Comparison of ENCODE assay signal across 8 cellular contexts in the genomic region with DNA sequence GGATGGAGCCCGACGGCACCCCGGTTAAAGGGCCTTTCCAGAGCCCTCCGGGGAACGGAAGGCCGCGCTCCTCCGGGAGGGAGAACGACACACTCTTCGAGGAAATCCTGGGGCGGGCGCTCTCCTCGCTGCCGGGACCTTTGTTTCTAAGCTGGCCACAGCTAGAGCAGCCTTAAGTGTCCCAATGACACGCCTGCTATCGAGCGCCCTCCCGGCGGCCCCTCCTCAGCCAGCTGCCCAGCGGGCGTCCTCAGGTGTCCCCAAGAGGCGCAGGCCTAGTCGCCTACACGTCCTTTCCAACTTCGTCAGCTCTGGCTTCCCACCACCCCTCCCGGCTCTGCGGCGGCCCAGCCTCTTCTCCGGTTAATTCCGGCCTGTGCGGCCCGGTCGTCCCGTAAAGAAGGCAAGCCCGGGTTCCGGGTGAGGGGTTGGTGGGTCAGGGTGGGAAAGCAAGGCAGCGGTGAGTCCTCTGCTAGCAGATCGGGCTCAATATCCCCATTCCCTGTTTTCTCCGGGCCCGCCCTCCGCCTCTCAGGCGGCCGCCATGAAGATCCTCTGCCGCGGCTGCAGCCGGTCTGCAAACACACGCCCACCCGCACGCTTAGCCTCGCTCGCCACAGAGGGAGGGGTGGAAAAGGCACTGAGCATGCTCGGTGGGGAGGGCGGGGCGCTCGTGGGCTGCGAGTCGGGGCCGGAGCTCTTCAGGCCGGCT. TPM values are rescaled to one million over a fixed set of nuclear protein-coding genes. Genes with fewer than 3 reads are reported as not detected.
DNase-seq lines count a peak whose midpoint lies in the region; ATAC-seq and TF ChIP-seq lines count a peak whose summit lies in the region.

No MANE protein-coding gene starts in this region.

- no peaks in the 10 kb centered on the region for H3K27me3 Mint-ChIP-seq in CD14-positive monocyte (ENCODE audit: low read depth in 3 of 3)
- H3K27me3 Mint-ChIP-seq in dendritic cell treated with granulocyte-macrophage colony-stimulating factor and Interleukin-4, amounts not matched to agents 40 ng/mL and 50 ng/mL, for 4 days, result no peaks in the 10 kb centered on the region

- peaks cover 2 to 3% of the 10 kb centered on the region in 2 donors for H3K36me3 Mint-ChIP-seq in CD14-positive monocyte
- H3K36me3 Mint-ChIP-seq in dendritic cell treated with granulocyte-macrophage colony-stimulating factor and Interleukin-4, amounts not matched to agents 40 ng/mL and 50 ng/mL, for 4 days (ENCODE audit: low read depth), result peaks cover 27% of the 10 kb centered on the region

- TF ChIP-seq POLR2A in right lobe of liver (IDR thresholded peaks at IDR 0.05), result peak; percentile 97

- DNase-seq in CD14-positive monocyte (ENCODE audit: low spot score) (peak; percentile 81), NCI-H524 treated with DMSO at 0.1 percent for 48 hours (lab: John Stamatoyannopoulos, UW) (peak; percentile 58), right lobe of liver (peak; percentile 97 to 98 (median 98))
- peak; percentile 84 for DNase-seq in activated CD4-positive, alpha-beta T cell treated with anti-CD3 and anti-CD28 coated beads, Interleukin-2, amount 50 U/mL, for 1 hour
- peak; percentile 95 for DNase-seq in stimulated activated CD4-positive, alpha-beta T cell treated with anti-CD3 and anti-CD28 coated beads, Interleukin-4, amount 100 ng/mL, for 1 hour

- TF ChIP-seq CTCF in CD14-positive monocyte (IDR thresholded peaks at IDR 0.05) (no peak), right lobe of liver (IDR thresholded peaks at IDR 0.05) (no peak)

- H3K4me3 Mint-ChIP-seq in CD14-positive monocyte, result peak overlapping the region; percentile 89 to 93
- H3K4me3 Mint-ChIP-seq in dendritic cell treated with granulocyte-macrophage colony-stimulating factor and Interleukin-4, amounts not matched to agents 40 ng/mL and 50 ng/mL, for 4 days, result peak overlapping the region; percentile 88

- H3K9me3 Mint-ChIP-seq in CD14-positive monocyte, result no peaks in the 10 kb centered on the region
- H3K9me3 Mint-ChIP-seq in dendritic cell treated with granulocyte-macrophage colony-stimulating factor and Interleukin-4, amounts not matched to agents 40 ng/mL and 50 ng/mL, for 4 days, result no peaks in the 10 kb centered on the region

- H3K9me3 ChIP-seq in right lobe of liver, result no peaks in the 10 kb centered on the region

- peak overlapping the region; percentile 63 to 87 (median 80) for H3K4me3 ChIP-seq in right lobe of liver

- H3K27me3 ChIP-seq in right lobe of liver, result no peaks in the 10 kb centered on the region

- H3K4me1 ChIP-seq in right lobe of liver, result peaks cover 0 to 20% (median 0%) of the 10 kb centered on the region in 4 donors

- no peaks in the 10 kb centered on the region for H3K36me3 ChIP-seq in right lobe of liver

- H3K27ac Mint-ChIP-seq in CD14-positive monocyte, result peak overlapping the region; percentile 85 to 93 (median 89)
- peak overlapping the region; percentile 98 for H3K27ac Mint-ChIP-seq in dendritic cell treated with granulocyte-macrophage colony-stimulating factor and Interleukin-4, amounts not matched to agents 40 ng/mL and 50 ng/mL, for 4 days

- 0% methylated on average over 1 of the region's 59 CpGs for WGBS in right lobe of liver (ENCODE audit: insufficient coverage, low coverage, low lambda C conversion rate, missing lambda C conversion rate)

- peaks cover 23% of the 10 kb centered on the region for H3K4me1 Mint-ChIP-seq in CD14-positive monocyte
- H3K4me1 Mint-ChIP-seq in dendritic cell treated with granulocyte-macrophage colony-stimulating factor and Interleukin-4, amounts not matched to agents 40 ng/mL and 50 ng/mL, for 4 days (ENCODE audit: low read depth), result peaks cover 52% of the 10 kb centered on the region

- ATAC-seq in GM19324 (IDR thresholded peaks at IDR 0.05; ENCODE audit: low FRiP score, unreplicated experiment), result peak; percentile 87
- peak; percentile 92 for ATAC-seq in HG03457 (IDR thresholded peaks at IDR 0.05; ENCODE audit: unreplicated experiment)
- peak; percentile 90 to 97 (median 92) for ATAC-seq in right lobe of liver

- intact Hi-C loops in CD14-positive monocyte (cut with micrococcal nuclease), result loop anchor here in 1 of 2 donors (10.0 kb wide), 1 partner anchor 116 kb away; the partner anchor contains the start of gene STPG2
- intact Hi-C loops in dendritic cell treated with granulocyte-macrophage colony-stimulating factor and Interleukin-4, amounts not matched to agents 40 ng/mL and 50 ng/mL, for 4 days (cut with micrococcal nuclease), result loop anchor here (2.0 to 10.0 kb wide), 7 partner anchors 94 to 1684 kb away; partner anchors contain the start of genes ADH5, DNAJB14, EIF4E and METAP1
- intact Hi-C loops in right lobe of liver (cut with DNase I), result no loop called here

- peak overlapping the region; percentile 93 to 97 (median 94) for H3K27ac ChIP-seq in right lobe of liver

RNA-seq across cellular contexts. Expression of gene RAP1GDS1, which starts 0.4 kb away (rescaled TPM):
- polyA plus RNA-seq in CD14-positive monocyte, result 10 to 100 TPM; 37.8 to 37.9 TPM
- total RNA-seq in right lobe of liver, result 10 to 100 TPM; 17.4 to 29.8 (median 20.9) TPM

Comparison
In these comparisons a context has a peak if more than half of its experiments do, and no peak if none do; other contexts are left out.
1. Peak in every context shown above with its lines: DNase-seq, ATAC-seq, H3K4me3 ChIP-seq and H3K27ac ChIP-seq.